In the genomic region with DNA sequence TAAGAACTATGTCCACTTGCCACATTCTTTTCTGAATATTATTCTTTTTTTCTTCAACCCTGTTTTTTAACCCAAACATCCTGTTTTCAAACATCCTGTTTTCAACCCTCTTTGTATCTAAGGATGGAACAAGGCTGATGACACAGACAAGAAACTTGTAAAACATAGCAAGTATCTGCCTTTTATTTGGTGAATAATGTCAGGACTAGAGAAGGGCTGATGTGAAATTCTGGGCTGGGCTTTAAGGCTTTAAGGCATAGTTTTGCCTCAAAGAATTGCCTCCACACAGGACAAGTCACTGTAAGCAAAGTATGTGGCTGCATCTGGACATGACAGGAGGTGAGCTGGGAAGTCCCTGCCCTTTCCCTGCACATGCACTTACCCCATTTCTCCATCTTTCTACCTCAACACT, we compare ENCODE assay signal across 10 cellular contexts. TPM values are rescaled to one million over a fixed set of nuclear protein-coding genes. Genes with fewer than 3 reads are reported as not detected.
A peak's percentile ranks its signal among the peaks of the same experiment; 100 is the strongest.
DNase-seq lines count a peak whose midpoint lies in the region; ATAC-seq and TF ChIP-seq lines count a peak whose summit lies in the region.
"Had no signal": no experiment of that assay in that cellular context is flagged by ENCODE, and none has a peak within 500 bp of the region (broad histone marks: within the 10 kb centered on the region; RNA-seq: fewer than 3 reads in every experiment).

No MANE protein-coding gene starts in this region.

- DNase-seq in activated CD4-positive, alpha-beta memory T cell treated with anti-CD3 and anti-CD28 coated beads for 36 hours: peak; percentile 46
- peak in 7 of 9 donors; percentile 26 to 77 (median 57) for DNase-seq in naive thymus-derived CD4-positive, alpha-beta T cell
- DNase-seq in ACHN: no peak
- no peak for DNase-seq in A673 (ENCODE audit: low spot score)
- no peak for DNase-seq in PC-9
- DNase-seq in HUDEP-2 (lab: John Stamatoyannopoulos, UW; ENCODE audit: unreplicated experiment in 76 of 76): no peak
- DNase-seq: hippocampal formation had no signal

- H3K9me2 ChIP-seq in PC-9 (ENCODE audit: insufficient read depth): no peaks in the 10 kb centered on the region

- H3F3A ChIP-seq in PC-9 (ENCODE audit: insufficient read depth, low read depth): no peaks in the 10 kb centered on the region

- POLR2A ChIA-PET in activated CD4-positive, alpha-beta memory T cell treated with anti-CD3 and anti-CD28 coated beads for 36 hours (lab: Charles Lee): interaction anchor here (1.3 to 3.1 kb wide), 5 partner anchors 76 to 149 kb away, joined by 3 to 26 read pairs (median 8); a partner anchor contains a TSS
- POLR2A ChIA-PET in naive thymus-derived CD4-positive, alpha-beta T cell (lab: Charles Lee): interaction anchor here (0.7 to 7.0 kb wide), 10 partner anchors 17 to 920 kb away, joined by 3 to 82 read pairs (median 5); a partner anchor contains a TSS
- POLR2A ChIA-PET in A673 (lab: Charles Lee; ENCODE audit: low non-redundant PET) (no interaction called here), PC-9 (lab: Charles Lee; ENCODE audit: unreplicated experiment) (no interaction called here)

- H3K9me3 ChIP-seq in naive thymus-derived CD4-positive, alpha-beta T cell (ENCODE audit: control insufficient read depth in 2 of 3, low read length in 3 of 3): no peaks in the 10 kb centered on the region
- H3K9me3 ChIP-seq in A673 (ENCODE audit: low read depth, low read length, poor library complexity, severe bottlenecking) (no peaks in the 10 kb centered on the region), PC-9 (ENCODE audit: insufficient read depth, low read depth) (no peaks in the 10 kb centered on the region)

- peaks cover 4% of the 10 kb centered on the region for H3K9me3 Mint-ChIP-seq in activated CD4-positive, alpha-beta memory T cell treated with anti-CD3 and anti-CD28 coated beads for 36 hours
- H3K9me3 Mint-ChIP-seq in naive thymus-derived CD4-positive, alpha-beta T cell: peaks cover 0 to 4% (median 0%) of the 10 kb centered on the region in 11 donors

- no TSS peak for BruUV-seq in A673 (replicated peaks; lab: Mats Ljungman, UMichigan)
- no TSS peak for BruUV-seq in PC-9 (replicated peaks; lab: Mats Ljungman, UMichigan)

- no peaks in the 10 kb centered on the region for H4K20me1 ChIP-seq in PC-9 (ENCODE audit: insufficient read depth)

- H3K4me1 ChIP-seq in naive thymus-derived CD4-positive, alpha-beta T cell (ENCODE audit: control insufficient read depth in 2 of 2, insufficient read depth in 2 of 2, low read length in 2 of 2): peaks cover 24 to 32% of the 10 kb centered on the region in 2 donors
- no peaks in the 10 kb centered on the region for H3K4me1 ChIP-seq in A673 (ENCODE audit: insufficient read depth, low read length, poor library complexity, severe bottlenecking)
- peaks cover 14% of the 10 kb centered on the region for H3K4me1 ChIP-seq in PC-9 (replicated peaks; ENCODE audit: insufficient read depth)

- peaks cover 53% of the 10 kb centered on the region for H3K4me1 Mint-ChIP-seq in activated CD4-positive, alpha-beta memory T cell treated with anti-CD3 and anti-CD28 coated beads for 36 hours (ENCODE audit: low read depth)
- H3K4me1 Mint-ChIP-seq in naive thymus-derived CD4-positive, alpha-beta T cell: peaks cover 25 to 71% (median 52%) of the 10 kb centered on the region in 7 donors

- H2AFZ ChIP-seq in PC-9: no peak overlapping the region

- peak overlapping the region; percentile 95 for H3K27ac Mint-ChIP-seq in activated CD4-positive, alpha-beta memory T cell treated with anti-CD3 and anti-CD28 coated beads for 36 hours
- H3K27ac Mint-ChIP-seq in naive thymus-derived CD4-positive, alpha-beta T cell: peak overlapping the region; percentile 85 to 99 (median 97)

- CTCF ChIA-PET in activated CD4-positive, alpha-beta memory T cell treated with anti-CD3 and anti-CD28 coated beads for 36 hours (lab: Charles Lee): interaction anchor here (0.9 to 4.1 kb wide), 10 partner anchors 14 to 401 kb away, joined by 3 to 63 read pairs (median 6); a partner anchor contains a TSS
- CTCF ChIA-PET in naive thymus-derived CD4-positive, alpha-beta T cell (lab: Charles Lee): interaction anchor here (1.1 to 5.5 kb wide), 4 partner anchors 14 to 148 kb away, joined by 4 to 83 read pairs (median 24); a partner anchor contains a TSS
- CTCF ChIA-PET in A673 (lab: Charles Lee) (interaction anchor here (0.6 kb wide), 1 partner anchor 40 kb away, joined by 5 read pairs; no protein-coding TSS in a partner anchor), PC-9 (lab: Charles Lee) (interaction anchor here (2.2 kb wide), 1 partner anchor 136 kb away, joined by 8 read pairs; a partner anchor contains a TSS)

- intact Hi-C loops in activated CD4-positive, alpha-beta memory T cell treated with anti-CD3 and anti-CD28 coated beads for 36 hours (cut with micrococcal nuclease): loop anchor here (1.0 to 10.0 kb wide), 9 partner anchors 28 to 842 kb away; a partner anchor contains a TSS
- intact Hi-C loops in naive thymus-derived CD4-positive, alpha-beta T cell (cut with micrococcal nuclease): loop anchor here (1.0 to 10.0 kb wide), 9 partner anchors 28 to 602 kb away; a partner anchor contains a TSS
- intact Hi-C loops in A673 (cut with micrococcal nuclease; ENCODE audit: unreplicated experiment): loop anchor here (10.0 kb wide), 1 partner anchor 272 kb away; no protein-coding TSS in a partner anchor
- intact Hi-C loops in PC-9 (cut with micrococcal nuclease; ENCODE audit: unreplicated experiment): no loop called here

- H3K36me3 ChIP-seq in naive thymus-derived CD4-positive, alpha-beta T cell (ENCODE audit: control insufficient read depth in 2 of 3, insufficient read depth in 3 of 3, low read length in 3 of 3): no peaks in the 10 kb centered on the region
- H3K36me3 ChIP-seq in A673 (ENCODE audit: insufficient read depth, low read length, poor library complexity, severe bottlenecking) (no peaks in the 10 kb centered on the region), PC-9 (ENCODE audit: low read depth) (no peaks in the 10 kb centered on the region)

- H3K27me3 Mint-ChIP-seq in activated CD4-positive, alpha-beta memory T cell treated with anti-CD3 and anti-CD28 coated beads for 36 hours: no peaks in the 10 kb centered on the region
- peaks cover 0 to 3% (median 0%) of the 10 kb centered on the region in 5 donors for H3K27me3 Mint-ChIP-seq in naive thymus-derived CD4-positive, alpha-beta T cell

- ATAC-seq in GM18505 (IDR thresholded peaks at IDR 0.05; ENCODE audit: unreplicated experiment) (no peak), HG02571 (IDR thresholded peaks at IDR 0.05; ENCODE audit: unreplicated experiment) (peak; percentile 41)
- ATAC-seq in naive thymus-derived CD4-positive, alpha-beta T cell: peak; percentile 56

- no peak overlapping the region for H3K4me3 Mint-ChIP-seq in activated CD4-positive, alpha-beta memory T cell treated with anti-CD3 and anti-CD28 coated beads for 36 hours
- peak overlapping the region in 9 of 10 donors; percentile 1 to 70 (median 54) for H3K4me3 Mint-ChIP-seq in naive thymus-derived CD4-positive, alpha-beta T cell

- no peaks in the 10 kb centered on the region for H3K36me3 Mint-ChIP-seq in activated CD4-positive, alpha-beta memory T cell treated with anti-CD3 and anti-CD28 coated beads for 36 hours
- H3K36me3 Mint-ChIP-seq in naive thymus-derived CD4-positive, alpha-beta T cell: peaks cover 0 to 24% (median 0%) of the 10 kb centered on the region in 5 donors

- TF ChIP-seq CTCF in A673 (conservative IDR thresholded peaks at IDR 0.05; ENCODE audit: low read depth, low read length) (no peak), PC-9 (conservative IDR thresholded peaks at IDR 0.05) (no peak)

- no peak overlapping the region for H3K4me2 ChIP-seq in PC-9

- TF ChIP-seq POLR2A in GM18505 (IDR thresholded peaks at IDR 0.05; ENCODE audit: borderline replicate concordance, extremely low read depth, insufficient read depth, insufficient read length): peak; percentile 20

- in situ Hi-C loops in ACHN (cut with HindIII; ENCODE audit: low pct_ligation_motif_present, low pct_unique_long_range_greater_than_20kb, low sequenced_read_pairs): no loop called here

- H3K4me3 ChIP-seq in naive thymus-derived CD4-positive, alpha-beta T cell (ENCODE audit: low read length): no peak overlapping the region
- H3K4me3 ChIP-seq in A673 (ENCODE audit: low read depth, low read length, poor library complexity, severe bottlenecking) (no peak overlapping the region), PC-9 (no peak overlapping the region)

- no peaks in the 10 kb centered on the region for H3K79me2 ChIP-seq in PC-9 (ENCODE audit: low read depth)

- H3K27me3 ChIP-seq in naive thymus-derived CD4-positive, alpha-beta T cell (ENCODE audit: control insufficient read depth in 2 of 2, insufficient read depth in 2 of 2, low read length in 2 of 2): no peaks in the 10 kb centered on the region
- H3K27me3 ChIP-seq in A673 (replicated peaks; ENCODE audit: insufficient read depth, low read depth, low read length, poor library complexity): no peaks in the 10 kb centered on the region
- no peaks in the 10 kb centered on the region for H3K27me3 ChIP-seq in PC-9 (ENCODE audit: insufficient read depth, low read depth)

- peak overlapping the region; percentile 61 for H3K27ac ChIP-seq in naive thymus-derived CD4-positive, alpha-beta T cell (ENCODE audit: low read depth, low read length)
- H3K27ac ChIP-seq in A673 (ENCODE audit: low read depth, low read length, poor library complexity, severe bottlenecking) (no peak overlapping the region), PC-9 (no peak overlapping the region)
- H3K27ac ChIP-seq: HL-60 had no signal

RNA-seq across cellular contexts. Expression of a gene that starts 42.5 kb away (rescaled TPM):
- total RNA-seq in activated CD4-positive, alpha-beta memory T cell treated with anti-CD3 and anti-CD28 coated beads for 36 hours: 10 to 100 TPM; 14.1 to 15.0 TPM
- 10 to 100 TPM; 20.2 to 28.2 (median 25.9) TPM for total RNA-seq in naive thymus-derived CD4-positive, alpha-beta T cell
- polyA plus RNA-seq in naive thymus-derived CD4-positive, alpha-beta T cell: 1 to 10 TPM; 4.8 to 9.3 TPM
- total RNA-seq in A673 (2021) (23.3 and 24.7 TPM in 2 replicates), PC-9 (2021) (11.0 and 13.8 TPM in 2 replicates)

Comparison
In these comparisons a context has a peak if more than half of its experiments do, and no peak if none do; other contexts are left out.
1. DNase-seq: peak in activated CD4-positive, alpha-beta memory T cell treated with anti-CD3 and anti-CD28 coated beads for 36 hours (single experiment) and naive thymus-derived CD4-positive, alpha-beta T cell (7 of 9); none in ACHN (single experiment), A673 (single experiment), PC-9 (0 of 2) and HUDEP-2 (0 of 76).
2. POLR2A ChIA-PET loops: an anchor here in activated CD4-positive, alpha-beta memory T cell treated with anti-CD3 and anti-CD28 coated beads for 36 hours (1.3 to 3.1 kb wide) and naive thymus-derived CD4-positive, alpha-beta T cell (0.7 to 7.0 kb wide); none called in A673 and PC-9.